ENCODE assay signal across 8 cellular contexts in the genomic region with DNA sequence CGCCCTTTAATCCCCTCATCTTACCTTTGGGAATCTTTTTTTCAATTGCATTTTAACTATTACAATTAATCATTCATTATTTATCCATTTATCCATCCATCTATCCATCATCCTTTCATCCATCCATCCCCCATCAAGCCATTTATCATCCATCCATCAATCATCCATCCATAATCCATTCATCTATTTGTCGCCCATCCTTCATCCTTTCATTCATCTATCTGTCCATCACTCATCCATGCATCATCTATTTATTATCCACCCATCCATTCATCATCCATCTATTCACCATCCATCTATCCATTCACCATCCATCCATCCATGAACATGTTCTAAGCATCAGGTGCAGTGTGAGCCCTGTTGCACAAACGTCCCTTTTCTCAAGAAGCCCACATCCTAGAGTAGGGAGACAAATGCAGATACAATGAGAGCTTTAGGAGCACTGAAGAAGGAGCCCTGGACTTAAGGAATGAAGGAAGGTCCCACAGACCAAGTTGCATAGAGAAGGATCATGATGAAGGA.
"Had no signal": no experiment of that assay in that cellular context is flagged by ENCODE, and none has a peak within 500 bp of the region (broad histone marks: within the 10 kb centered on the region; RNA-seq: fewer than 3 reads in every experiment).

No MANE protein-coding gene starts in this region.

- H3K9me3 Mint-ChIP-seq: GM23338, H9 had no signal

- DNase-seq: H9, HCEC 1CT, KG1 had no signal

- H3K4me3 ChIP-seq: GM23338 had no signal

- H3K4me2 ChIP-seq: GM23338 had no signal

- H3K4me1 Mint-ChIP-seq: IgD-negative memory B cell had no signal

- FAIRE-seq: H54, HepG2 had no signal

- H3K27ac Mint-ChIP-seq: GM23338, H9, IgD-negative memory B cell had no signal

- H2AFZ ChIP-seq: GM23338 had no signal

- H3K4me3 Mint-ChIP-seq: GM23338, H9, IgD-negative memory B cell had no signal

- ATAC-seq: GM23338, HepG2 had no signal

- H3K27ac ChIP-seq: HL-60 had no signal
